1 cellular context compared by ENCODE assay signal in genomic region chr16:27319257-27319965, GRCh38.
TF ChIP-seq lines count a peak whose summit lies in the region.

No MANE protein-coding gene starts in this region.

TF ChIP-seq in GM23338, 12 proteins besides CTCF, POLR2A, EP300 and RAD21 (continued from another document):
- TF ChIP-seq ZNF462 (CRISPR knock-in tag; IDR thresholded peaks at IDR 0.05) (no peak), ETS1 (IDR thresholded peaks at IDR 0.05) (no peak), CREB1 (CRISPR knock-in tag; IDR thresholded peaks at IDR 0.05; ENCODE audit: low read depth) (no peak)
